Comparison of ENCODE assay signal across 10 cellular contexts in genomic region chrX:71052721-71053120, GRCh38. TPM values are rescaled to one million over a fixed set of nuclear protein-coding genes. Genes with fewer than 3 reads are reported as not detected.
DNase-seq lines count a peak whose midpoint lies in the region; ATAC-seq, FAIRE-seq and TF ChIP-seq lines count a peak whose summit lies in the region.
"Had no signal": no experiment of that assay in that cellular context is flagged by ENCODE, and none has a peak within 500 bp of the region (broad histone marks: within the 10 kb centered on the region; RNA-seq: fewer than 3 reads in every experiment).

No MANE protein-coding gene starts in this region.

- no peak overlapping the region for H2BK5ac ChIP-seq in H9 (ENCODE audit: insufficient read length, low read length)

- no peaks in the 10 kb centered on the region for H4K20me1 ChIP-seq in H9 (ENCODE audit: control insufficient read depth, insufficient read depth, insufficient read length)

- DNase-seq in H9 (no peak), activated B cell treated with CpG ODN at 0.5 μM for 24 hours (no peak), GM12892 (ENCODE audit: insufficient read length) (no peak), NCI-H510A (lab: John Stamatoyannopoulos, UW) (no peak)
- DNase-seq: NCI-H1436 treated with DMSO at 0.1 percent for 48 hours had no signal

- H3K79me2 ChIP-seq in H9 (ENCODE audit: insufficient read depth, low read length), result no peaks in the 10 kb centered on the region

- H4K91ac ChIP-seq in H9 (ENCODE audit: insufficient read length, low read depth, low read length), result no peak overlapping the region

- H4K8ac ChIP-seq in H9 (replicated peaks; ENCODE audit: insufficient read length, low read depth, low read length), result no peak overlapping the region

- H3K79me1 ChIP-seq in H9 (ENCODE audit: insufficient read depth, low read depth, low read length, poor library complexity, severe bottlenecking), result no peaks in the 10 kb centered on the region

- WGBS in H9 (ENCODE audit: extremely low coverage, insufficient read length, low lambda C conversion rate), result no CpG with 5 or more reads among the region's 7 CpGs

- no peak overlapping the region for H3K56ac ChIP-seq in H9 (ENCODE audit: insufficient read length, low read depth, low read length)

- H3K4me1 Mint-ChIP-seq in H9, result 0 out of 4 replicates have a peak, but pooled peaks cover 0 to 3% of the 10 kb centered on the region in 2 experiments
- H3K4me1 Mint-ChIP-seq in activated B cell treated with CpG ODN at 0.5 μM for 24 hours, result peaks cover 9% of the 10 kb centered on the region

- H3K27ac Mint-ChIP-seq in H9 (peak overlapping the region in 1 of 3 experiments; percentile 62; a peak in 2 of 7 replicates), activated B cell treated with CpG ODN at 0.5 μM for 24 hours (no peak overlapping the region)

- no peak overlapping the region for H3K23ac ChIP-seq in H9 (ENCODE audit: insufficient read length, low read depth, low read length)

- H2AK5ac ChIP-seq in H9 (ENCODE audit: insufficient read length, low read length), result no peak overlapping the region

- H3K4ac ChIP-seq in H9 (ENCODE audit: low read depth, low read length), result no peak overlapping the region

- POLR2A ChIA-PET in activated B cell treated with CpG ODN at 0.5 μM for 24 hours (lab: Charles Lee), result interaction anchor here (0.6 to 1.6 kb wide), 3 partner anchors 13 to 107 kb away, joined by 4 to 12 read pairs (median 4); partner anchors contain the start of gene SNX12

- H3K27ac ChIP-seq in H9 (ENCODE audit: insufficient read length, low read depth, low read length), result no peak overlapping the region

- no peak overlapping the region for H3T11ph ChIP-seq in H9 (ENCODE audit: low read length)

- H3K27me3 Mint-ChIP-seq in H9 (ENCODE audit: low read depth), result no peaks in the 10 kb centered on the region
- H3K27me3 Mint-ChIP-seq in activated B cell treated with CpG ODN at 0.5 μM for 24 hours, result no peaks in the 10 kb centered on the region

- H3K27me3 ChIP-seq in H9 (ENCODE audit: insufficient read depth, low read length), result no peaks in the 10 kb centered on the region
- H3K27me3 ChIP-seq in mononuclear cell (ENCODE audit: insufficient read depth, low read length), result no peaks in the 10 kb centered on the region

- H3K14ac ChIP-seq in H9 (ENCODE audit: insufficient read depth, low read length), result no peak overlapping the region

- H3K4me3 ChIP-seq in mononuclear cell (ENCODE audit: low read length), result peak overlapping the region; percentile 36

- H3K4me3 Mint-ChIP-seq in H9 (peak overlapping the region; percentile 62 to 82), activated B cell treated with CpG ODN at 0.5 μM for 24 hours (peak overlapping the region; percentile 62)

- TF ChIP-seq POLR2A in GM12892 (IDR thresholded peaks at IDR 0.05; ENCODE audit: low read depth, low read length), result no peak

- intact Hi-C loops in activated B cell treated with CpG ODN at 0.5 μM for 24 hours (cut with micrococcal nuclease), result no loop called here

- CTCF ChIA-PET in activated B cell treated with CpG ODN at 0.5 μM for 24 hours (lab: Charles Lee), result no interaction called here

- H3K4me1 ChIP-seq in H9 (ENCODE audit: insufficient read depth, low read length) (no peaks in the 10 kb centered on the region), mononuclear cell (ENCODE audit: insufficient read depth, low read length) (peaks cover 25% of the 10 kb centered on the region)

- no peak overlapping the region for H2BK20ac ChIP-seq in H9 (ENCODE audit: low read depth, low read length, poor library complexity, severe bottlenecking)

- H4K5ac ChIP-seq in H9 (ENCODE audit: insufficient read length, low read depth, low read length), result no peak overlapping the region

- no peak overlapping the region for H2AFZ ChIP-seq in H9 (ENCODE audit: low read length)

- H2BK12ac ChIP-seq in H9 (ENCODE audit: insufficient read length, low read depth, low read length), result no peak overlapping the region

- H3K36me3 Mint-ChIP-seq in H9 (ENCODE audit: insufficient read depth in 1 of 3, low read depth in 3 of 3), result peaks cover 0 to 19% (median 0%) of the 10 kb centered on the region in 3 experiments; a peak in 3 of 7 replicates
- peaks cover 8% of the 10 kb centered on the region for H3K36me3 Mint-ChIP-seq in activated B cell treated with CpG ODN at 0.5 μM for 24 hours (ENCODE audit: low read depth)

- FAIRE-seq in GM12892 (lab: Jason Lieb, UNC), result no peak
- FAIRE-seq: bronchial epithelial cell had no signal

- no peak overlapping the region for H2BK120ac ChIP-seq in H9 (ENCODE audit: low read depth, low read length, poor library complexity, severe bottlenecking)

- no peak overlapping the region for H3K9ac ChIP-seq in H9 (ENCODE audit: extremely low read depth, insufficient read length, low read length)

- H2BK15ac ChIP-seq in H9 (ENCODE audit: low read depth, low read length), result no peak overlapping the region

- peak; percentile 11 for ATAC-seq in GM18870 (IDR thresholded peaks at IDR 0.05; ENCODE audit: unreplicated experiment)
- peak; percentile 21 for ATAC-seq in activated B cell treated with CpG ODN at 0.5 μM for 24 hours (ENCODE audit: low read depth)
- ATAC-seq in HG02763 (IDR thresholded peaks at IDR 0.05; ENCODE audit: unreplicated experiment), result no peak

- no peak overlapping the region for H3K18ac ChIP-seq in H9 (ENCODE audit: insufficient read length, low read depth, low read length)

- H3K4me2 ChIP-seq in H9 (ENCODE audit: insufficient read depth, insufficient read length, low read length), result peak overlapping the region; percentile 49

- H3K9me3 ChIP-seq in H9 (ENCODE audit: control insufficient read depth, low read depth, low read length) (peaks cover 6% of the 10 kb centered on the region), mononuclear cell (ENCODE audit: low read depth, low read length) (no peaks in the 10 kb centered on the region)

- H3K23me2 ChIP-seq in H9 (ENCODE audit: insufficient read length, low read depth, low read length, poor library complexity, severe bottlenecking), result no peaks in the 10 kb centered on the region

- peaks cover 49 to 53% of the 10 kb centered on the region in 2 experiments for H3K9me3 Mint-ChIP-seq in H9
- no peaks in the 10 kb centered on the region for H3K9me3 Mint-ChIP-seq in activated B cell treated with CpG ODN at 0.5 μM for 24 hours

- no peak for TF ChIP-seq CTCF in H9 (conservative IDR thresholded peaks at IDR 0.05)
- TF ChIP-seq CTCF in activated B cell treated with CpG ODN at 0.5 μM for 24 hours (IDR thresholded peaks at IDR 0.05), result no peak

RNA-seq across cellular contexts. Expression of gene SNX12, which starts 15.4 kb away (rescaled TPM):
- total RNA-seq in H9 (2021) (69.1 and 69.7 TPM in 2 replicates), activated B cell treated with CpG ODN at 0.5 μM for 24 hours (43.2 and 44.8 TPM in 2 replicates), mononuclear cell (24.1 TPM)
- polyA plus RNA-seq in GM12892 (2012; ENCODE audit: missing spikeins), result 26.7 TPM

RNA-seq across cellular contexts. Expression of gene FOXO4, which starts 42.9 kb away (rescaled TPM):
- 17.7 TPM in 2 replicates for total RNA-seq in H9 (2021)
- 10.1 and 16.1 TPM in 2 replicates for total RNA-seq in activated B cell treated with CpG ODN at 0.5 μM for 24 hours
- 14.0 TPM for total RNA-seq in mononuclear cell
- polyA plus RNA-seq in GM12892 (2012; ENCODE audit: missing spikeins), result 3.7 TPM

RNA-seq across cellular contexts. Expression of gene CXorf65, which starts 53.8 kb away (rescaled TPM):
- not detected in 2 replicates for total RNA-seq in H9 (2021)
- 10.0 and 14.5 TPM in 2 replicates for total RNA-seq in activated B cell treated with CpG ODN at 0.5 μM for 24 hours
- total RNA-seq in mononuclear cell, result 22.4 TPM
- polyA plus RNA-seq in GM12892 (2012; ENCODE audit: missing spikeins), result 5.3 TPM
- total RNA-seq: bronchial epithelial cell, fibroblast of villous mesenchyme had no signal

RNA-seq across cellular contexts. Expression of gene IL2RG, which starts 58.7 kb away (rescaled TPM):
- total RNA-seq in H9 (2021) (not detected in 2 replicates), activated B cell treated with CpG ODN at 0.5 μM for 24 hours (261 and 264 TPM in 2 replicates), mononuclear cell (117 TPM)
- 166 TPM for polyA plus RNA-seq in GM12892 (2012; ENCODE audit: missing spikeins)
- total RNA-seq: bronchial epithelial cell, fibroblast of villous mesenchyme had no signal

Comparison
In these comparisons a context has a peak if more than half of its experiments do, and no peak if none do; other contexts are left out.
1. RNA of gene CXorf65, which starts 53.8 kb away (total RNA-seq): 22.4 TPM in mononuclear cell (single experiment) and 10.0 to 14.5 TPM in activated B cell treated with CpG ODN at 0.5 μM for 24 hours; not detected in H9; every median in the first group is over 10 times any median in the second.